ENCODE assay signal across 10 cellular contexts in genomic region chr16:24993722-24994686, GRCh38. TPM values are rescaled to one million over a fixed set of nuclear protein-coding genes. Genes with fewer than 3 reads are reported as not detected.
DNase-seq lines count a peak whose midpoint lies in the region; ATAC-seq and TF ChIP-seq lines count a peak whose summit lies in the region.
"Had no signal": no experiment of that assay in that cellular context is flagged by ENCODE, and none has a peak within 500 bp of the region (broad histone marks: within the 10 kb centered on the region; RNA-seq: fewer than 3 reads in every experiment).

No MANE protein-coding gene starts in this region.

- H3K27me3 ChIP-seq in GM23248 (replicated peaks; ENCODE audit: insufficient read depth) (no peaks in the 10 kb centered on the region), gastrocnemius medialis (no peaks in the 10 kb centered on the region), A673 (replicated peaks; ENCODE audit: insufficient read depth, low read depth, low read length, poor library complexity) (no peaks in the 10 kb centered on the region)

- CTCF ChIA-PET in A673 (lab: Charles Lee), result interaction anchor here (0.6 kb wide), 1 partner anchor 231 kb away, joined by 3 read pairs; no protein-coding TSS in a partner anchor

- WGBS in GM23248 (ENCODE audit: low coverage in 1 of 2, low lambda C conversion rate in 2 of 2, missing lambda C conversion rate in 2 of 2), 2 experiments, result 47 to 50% methylated on average over 11 of the region's 11 CpGs

- no peaks in the 10 kb centered on the region for H3K9me2 ChIP-seq in GM23248 (ENCODE audit: insufficient read depth)

- no peak for TF ChIP-seq POLR2A in gastrocnemius medialis (IDR thresholded peaks at IDR 0.05)

- peak overlapping the region; percentile 56 for H3K9ac ChIP-seq in GM23248

- H3F3A ChIP-seq in GM23248 (ENCODE audit: insufficient read depth), result peaks cover 32% of the 10 kb centered on the region

- peak overlapping the region; percentile 50 for H3K4me3 ChIP-seq in GM23248
- H3K4me3 ChIP-seq in gastrocnemius medialis, result no peak overlapping the region
- no peak overlapping the region for H3K4me3 ChIP-seq in A673 (ENCODE audit: low read depth, low read length, poor library complexity, severe bottlenecking)

- ATAC-seq in gastrocnemius medialis, result peak; percentile 43 to 68
- no peak for ATAC-seq in HG02623 (IDR thresholded peaks at IDR 0.05; ENCODE audit: unreplicated experiment)
- no peak for ATAC-seq in HG02852 (IDR thresholded peaks at IDR 0.05; ENCODE audit: unreplicated experiment)

- POLR2A ChIA-PET in A673 (lab: Charles Lee; ENCODE audit: low non-redundant PET), result interaction anchor here (0.6 kb wide), 1 partner anchor 11 kb away, joined by 8 read pairs; no protein-coding TSS in a partner anchor

- TF ChIP-seq CTCF in gastrocnemius medialis (IDR thresholded peaks at IDR 0.05 in 4 of 5, conservative IDR thresholded peaks at IDR 0.05 in 1 of 5) (no peak), A673 (conservative IDR thresholded peaks at IDR 0.05; ENCODE audit: low read depth, low read length) (no peak)

- intact Hi-C loops in gastrocnemius medialis (cut with DNase I; ENCODE audit: low total_unique reads) (no loop called here), A673 (cut with micrococcal nuclease; ENCODE audit: unreplicated experiment) (no loop called here)

- no peaks in the 10 kb centered on the region for H3K9me3 ChIP-seq in GM23248 (ENCODE audit: low read depth)
- no peaks in the 10 kb centered on the region for H3K9me3 ChIP-seq in gastrocnemius medialis
- no peaks in the 10 kb centered on the region for H3K9me3 ChIP-seq in A673 (ENCODE audit: low read depth, low read length, poor library complexity, severe bottlenecking)

- H3K4me1 ChIP-seq in GM23248 (ENCODE audit: insufficient read depth) (peaks cover 42% of the 10 kb centered on the region), gastrocnemius medialis (peaks cover 74 to 76% of the 10 kb centered on the region in 2 donors), A673 (ENCODE audit: insufficient read depth, low read length, poor library complexity, severe bottlenecking) (peaks cover 18% of the 10 kb centered on the region)

- H4K20me1 ChIP-seq in GM23248 (ENCODE audit: insufficient read depth), result no peaks in the 10 kb centered on the region

- peak; percentile 96 for DNase-seq in GM23248
- peak; percentile 56 for DNase-seq in SW480 (ENCODE audit: low spot score)
- peak; percentile 94 for DNase-seq in fibroblast of peridontal ligament (ENCODE audit: extremely low read depth)
- DNase-seq in gastrocnemius medialis, result no peak
- no peak for DNase-seq in DMS153 treated with DMSO at 0.1 percent for 48 hours (lab: John Stamatoyannopoulos, UW; ENCODE audit: unreplicated experiment)
- no peak for DNase-seq in A673 (ENCODE audit: low spot score)
- DNase-seq: NCI-H510A treated with DMSO at 0.1 percent for 48 hours; stimulated activated CD4-positive, alpha-beta T cell treated with anti-CD3 and anti-CD28 coated beads, Interleukin-4, amount 100 ng/mL, for 1 hour had no signal

- no TSS peak for BruUV-seq in A673 (replicated peaks; lab: Mats Ljungman, UMichigan)

- in situ Hi-C loops in GM23248 (cut with MboI), result no loop called here
- in situ Hi-C loops in gastrocnemius medialis (cut with MboI; ENCODE audit: low sequenced_read_pairs in 4 of 4), result no loop called here

- H3K4me2 ChIP-seq in GM23248 (ENCODE audit: unreplicated experiment), result peak overlapping the region; percentile 82

- H3K27ac ChIP-seq in GM23248 (peak overlapping the region; percentile 86), gastrocnemius medialis (peak overlapping the region; percentile 54 to 83 (median 58)), A673 (ENCODE audit: low read depth, low read length, poor library complexity, severe bottlenecking) (no peak overlapping the region)

- peaks cover 97% of the 10 kb centered on the region for H3K79me2 ChIP-seq in GM23248 (ENCODE audit: insufficient read depth)

- H3K36me3 ChIP-seq in GM23248 (ENCODE audit: low read depth) (no peaks in the 10 kb centered on the region), gastrocnemius medialis (no peaks in the 10 kb centered on the region), A673 (ENCODE audit: insufficient read depth, low read length, poor library complexity, severe bottlenecking) (no peaks in the 10 kb centered on the region)

- H2AFZ ChIP-seq in GM23248, result no peak overlapping the region

RNA-seq across cellular contexts. Expression of gene ARHGAP17, which starts 21.2 kb away (rescaled TPM):
- 11.6 and 47.7 TPM in 2 replicates for total RNA-seq in GM23248 (2014; rRNA removed; shearing (Covaris generic))
- polyA plus RNA-seq in GM23248 (2016; fragmentation: Nextera tagmentation; extraction: Ambion mirVana), result 45.8 and 53.3 TPM in 2 replicates
- 10 to 100 TPM; 20.0 to 31.5 (median 28.0) TPM for total RNA-seq in gastrocnemius medialis
- total RNA-seq in A673 (2021), result 144 and 146 TPM in 2 replicates

Comparison
In these comparisons a context has a peak if more than half of its experiments do, and no peak if none do; other contexts are left out.
1. DNase-seq: peak in GM23248 (single experiment), SW480 (single experiment) and fibroblast of peridontal ligament (single experiment); none in gastrocnemius medialis (0 of 2), DMS153 treated with DMSO at 0.1 percent for 48 hours (single experiment) and A673 (single experiment).
2. ATAC-seq: peak in gastrocnemius medialis (2 of 2); none in HG02623 (single experiment) and HG02852 (single experiment).